27 cellular contexts compared by ENCODE assay signal in genomic region chr14:68015356-68016242, GRCh38.
DNase-seq lines count a peak whose midpoint lies in the region; ATAC-seq and TF ChIP-seq lines count a peak whose summit lies in the region.
"Had no signal": no experiment of that assay in that cellular context is flagged by ENCODE, and none has a peak within 500 bp of the region (broad histone marks: within the 10 kb centered on the region; RNA-seq: fewer than 3 reads in every experiment).

No MANE protein-coding gene starts in this region.

- in situ Hi-C loops in GM23248 (cut with MboI), result no loop called here

- H3K27ac Mint-ChIP-seq in activated naive CD8-positive, alpha-beta T cell treated with anti-CD3 and anti-CD28 coated beads, Interleukin-2, amount 50 U/mL, for 24 hours, result no peak overlapping the region
- H3K27ac Mint-ChIP-seq in activated CD8-positive, alpha-beta T cell treated with anti-CD3 and anti-CD28 coated beads, Interleukin-2, amount 10 ng/mL, durations not matched to agents 7 days and 5 days, result no peak overlapping the region
- H3K27ac Mint-ChIP-seq: H9; nephron progenitor cell; stimulated activated effector memory CD8-positive, alpha-beta T cell treated with anti-CD3 and anti-CD28 coated beads, Interleukin-12 subunit alpha, Interleukin-12 subunit beta, amount 100 ng/mL, for 72 hours had no signal

- H3K4me3 Mint-ChIP-seq in activated naive CD8-positive, alpha-beta T cell treated with anti-CD3 and anti-CD28 coated beads, Interleukin-2, amount 50 U/mL, for 24 hours, result no peak overlapping the region
- H3K4me3 Mint-ChIP-seq in activated CD8-positive, alpha-beta T cell treated with anti-CD3 and anti-CD28 coated beads, Interleukin-2, amount 10 ng/mL, durations not matched to agents 7 days and 5 days, result no peak overlapping the region
- H3K4me3 Mint-ChIP-seq: H9; nephron progenitor cell; stimulated activated effector memory CD8-positive, alpha-beta T cell treated with anti-CD3 and anti-CD28 coated beads, Interleukin-12 subunit alpha, Interleukin-12 subunit beta, amount 100 ng/mL, for 72 hours had no signal

- no peak for TF ChIP-seq EP300 in ovary (IDR thresholded peaks at IDR 0.05)

- no peak overlapping the region for H2AFZ ChIP-seq in GM23248
- H2AFZ ChIP-seq in PC-3 (ENCODE audit: low read length), result peak overlapping the region; percentile 36; the same call in 1 of the 2 replicates
- H2AFZ ChIP-seq: parathyroid adenoma had no signal

- H3K4me1 ChIP-seq in GM23248 (ENCODE audit: insufficient read depth), result peaks cover 32% of the 10 kb centered on the region
- peaks cover 35% of the 10 kb centered on the region for H3K4me1 ChIP-seq in PC-3 (ENCODE audit: insufficient read depth, low read length)
- peaks cover 0 to 5% of the 10 kb centered on the region in 2 donors for H3K4me1 ChIP-seq in uterus
- H3K4me1 ChIP-seq in ovary (ENCODE audit: insufficient read depth), result no peaks in the 10 kb centered on the region
- H3K4me1 ChIP-seq: parathyroid adenoma had no signal

- H3K79me2 ChIP-seq in GM23248 (ENCODE audit: insufficient read depth), result no peaks in the 10 kb centered on the region
- no peaks in the 10 kb centered on the region for H3K79me2 ChIP-seq in PC-3 (ENCODE audit: low read length)
- H3K79me2 ChIP-seq: parathyroid adenoma had no signal

- H3K9me3 ChIP-seq in GM23248 (ENCODE audit: low read depth) (no peaks in the 10 kb centered on the region), PC-3 (ENCODE audit: low read length) (no peaks in the 10 kb centered on the region), uterus (no peaks in the 10 kb centered on the region), ovary (no peaks in the 10 kb centered on the region)
- H3K9me3 ChIP-seq: mucosa of descending colon had no signal

- H3K27me3 ChIP-seq in GM23248 (replicated peaks; ENCODE audit: insufficient read depth) (no peaks in the 10 kb centered on the region), PC-3 (ENCODE audit: low read length) (no peaks in the 10 kb centered on the region), uterus (no peaks in the 10 kb centered on the region), ovary (no peaks in the 10 kb centered on the region)

- H3K4me1 Mint-ChIP-seq in activated naive CD8-positive, alpha-beta T cell treated with anti-CD3 and anti-CD28 coated beads, Interleukin-2, amount 50 U/mL, for 24 hours, result no peaks in the 10 kb centered on the region
- H3K4me1 Mint-ChIP-seq in activated CD8-positive, alpha-beta T cell treated with anti-CD3 and anti-CD28 coated beads, Interleukin-2, amount 10 ng/mL, durations not matched to agents 7 days and 5 days (ENCODE audit: low read depth), result no peaks in the 10 kb centered on the region
- H3K4me1 Mint-ChIP-seq: stimulated activated effector memory CD8-positive, alpha-beta T cell treated with anti-CD3 and anti-CD28 coated beads, Interleukin-12 subunit alpha, Interleukin-12 subunit beta, amount 100 ng/mL, for 72 hours had no signal

- H3K36me3 Mint-ChIP-seq in activated naive CD8-positive, alpha-beta T cell treated with anti-CD3 and anti-CD28 coated beads, Interleukin-2, amount 50 U/mL, for 24 hours (ENCODE audit: low read depth), result peaks cover 2% of the 10 kb centered on the region
- H3K36me3 Mint-ChIP-seq in activated CD8-positive, alpha-beta T cell treated with anti-CD3 and anti-CD28 coated beads, Interleukin-2, amount 10 ng/mL, durations not matched to agents 7 days and 5 days (ENCODE audit: low read depth), result no peaks in the 10 kb centered on the region
- H3K36me3 Mint-ChIP-seq: stimulated activated effector memory CD8-positive, alpha-beta T cell treated with anti-CD3 and anti-CD28 coated beads, Interleukin-12 subunit alpha, Interleukin-12 subunit beta, amount 100 ng/mL, for 72 hours had no signal

- WGBS in GM23248 (ENCODE audit: low coverage in 1 of 2, low lambda C conversion rate in 2 of 2, missing lambda C conversion rate in 2 of 2), 2 experiments, result 95 to 96% methylated on average over 12 of the region's 12 CpGs
- WGBS in ovary, 3 donors, result 87 to 90% (median 88%) methylated on average over 12 of the region's 12 CpGs

- H3K36me3 ChIP-seq in GM23248 (ENCODE audit: low read depth) (no peaks in the 10 kb centered on the region), PC-3 (ENCODE audit: low read depth, low read length) (no peaks in the 10 kb centered on the region), uterus (no peaks in the 10 kb centered on the region), ovary (no peaks in the 10 kb centered on the region)

- TF ChIP-seq POLR2A in uterus (IDR thresholded peaks at IDR 0.05) (no peak), ovary (IDR thresholded peaks at IDR 0.05) (no peak)

- POLR2A ChIA-PET in PC-3 (lab: Charles Lee; ENCODE audit: unreplicated experiment), result no interaction called here
- POLR2A ChIA-PET in activated CD8-positive, alpha-beta T cell treated with anti-CD3 and anti-CD28 coated beads, Interleukin-2, amount 10 ng/mL, durations not matched to agents 7 days and 5 days (lab: Charles Lee), result no interaction called here

- peak; percentile 85 for ATAC-seq in PC-3
- no peak for ATAC-seq in activated naive CD8-positive, alpha-beta T cell treated with anti-CD3 and anti-CD28 coated beads, Interleukin-2, amount 50 U/mL, for 24 hours
- no peak for ATAC-seq in activated CD8-positive, alpha-beta T cell treated with anti-CD3 and anti-CD28 coated beads, Interleukin-2, amount 10 ng/mL, durations not matched to agents 7 days and 5 days
- ATAC-seq: right cardiac atrium; Right ventricle myocardium inferior; stimulated activated effector memory CD8-positive, alpha-beta T cell treated with anti-CD3 and anti-CD28 coated beads, Interleukin-12 subunit alpha, Interleukin-12 subunit beta, amount 100 ng/mL, for 72 hours had no signal

- TF ChIP-seq CTCF in PC-3 (conservative IDR thresholded peaks at IDR 0.05; ENCODE audit: low read depth, low read length), result no peak
- no peak for TF ChIP-seq CTCF in uterus (IDR thresholded peaks at IDR 0.05)
- no peak for TF ChIP-seq CTCF in ovary (IDR thresholded peaks at IDR 0.05)

- no peak overlapping the region for H3K4me3 ChIP-seq in GM23248
- no peak overlapping the region for H3K4me3 ChIP-seq in PC-3 (ENCODE audit: low read length)
- H3K4me3 ChIP-seq in uterus, result no peak overlapping the region
- no peak overlapping the region for H3K4me3 ChIP-seq in ovary
- H3K4me3 ChIP-seq: lung, mucosa of descending colon had no signal

- H3K9me3 Mint-ChIP-seq in activated naive CD8-positive, alpha-beta T cell treated with anti-CD3 and anti-CD28 coated beads, Interleukin-2, amount 50 U/mL, for 24 hours, result no peaks in the 10 kb centered on the region
- H3K9me3 Mint-ChIP-seq in activated CD8-positive, alpha-beta T cell treated with anti-CD3 and anti-CD28 coated beads, Interleukin-2, amount 10 ng/mL, durations not matched to agents 7 days and 5 days (ENCODE audit: insufficient read depth), result no peaks in the 10 kb centered on the region

- H3K27ac ChIP-seq in GM23248 (no peak overlapping the region), PC-3 (ENCODE audit: low read length) (no peak overlapping the region), uterus (peak overlapping the region; percentile 63 to 84), ovary (no peak overlapping the region)
- H3K27ac ChIP-seq: C4-2B, HL-60, parathyroid adenoma had no signal

- DNase-seq in GM23248, result no peak
- peak; percentile 60 for DNase-seq in PC-3
- peak; percentile 11 for DNase-seq in kidney glomerular epithelial cell (lab: John Stamatoyannopoulos, UW)
- DNase-seq in uterus, result no peak
- DNase-seq in ovary, result no peak
- DNase-seq in activated naive CD8-positive, alpha-beta T cell treated with anti-CD3 and anti-CD28 coated beads, Interleukin-2, amount 50 U/mL, for 24 hours, result no peak
- DNase-seq in activated CD8-positive, alpha-beta T cell treated with anti-CD3 and anti-CD28 coated beads, Interleukin-2, amount 10 ng/mL, durations not matched to agents 7 days and 5 days, result no peak
- DNase-seq: activated naive CD4-positive, alpha-beta T cell treated with anti-CD3 and anti-CD28 coated beads, Interleukin-2, amount 50 U/mL, for 16 hours; Calu3; effector CD4-positive, alpha-beta T cell; H9; head of caudate nucleus; mucosa of descending colon; NCI-H1092 treated with DMSO at 0.1 percent for 48 hours; NCI-H187; NCI-H510A treated with DMSO at 0.1 percent for 48 hours; nephron progenitor cell; right cardiac atrium; stimulated activated CD4-positive, alpha-beta T cell treated with anti-CD3 and anti-CD28 coated beads, Interleukin-4, amount 100 ng/mL, for 24 hours; substantia nigra; T-helper 9 cell had no signal

- H3K27me3 Mint-ChIP-seq in activated naive CD8-positive, alpha-beta T cell treated with anti-CD3 and anti-CD28 coated beads, Interleukin-2, amount 50 U/mL, for 24 hours, result peaks cover 2% of the 10 kb centered on the region
- no peaks in the 10 kb centered on the region for H3K27me3 Mint-ChIP-seq in activated CD8-positive, alpha-beta T cell treated with anti-CD3 and anti-CD28 coated beads, Interleukin-2, amount 10 ng/mL, durations not matched to agents 7 days and 5 days (ENCODE audit: low read depth)

- BruUV-seq in PC-3 (replicated peaks; lab: Mats Ljungman, UMichigan), result no TSS peak

- CTCF ChIA-PET in PC-3 (lab: Charles Lee), result interaction anchor here (1.0 kb wide), 1 partner anchor 71 kb away, joined by 7 read pairs; no protein-coding TSS in a partner anchor
- CTCF ChIA-PET in activated CD8-positive, alpha-beta T cell treated with anti-CD3 and anti-CD28 coated beads, Interleukin-2, amount 10 ng/mL, durations not matched to agents 7 days and 5 days (lab: Charles Lee), result no interaction called here

- H3F3A ChIP-seq in GM23248 (ENCODE audit: insufficient read depth) (0 out of 2 replicates have a peak, but pooled peaks cover 17% of the 10 kb centered on the region), PC-3 (ENCODE audit: low read length, unreplicated experiment) (no peaks in the 10 kb centered on the region)

- H3K9ac ChIP-seq in GM23248 (no peak overlapping the region), PC-3 (ENCODE audit: low read length) (no peak overlapping the region)
- H3K9ac ChIP-seq: parathyroid adenoma had no signal

- no peaks in the 10 kb centered on the region for H3K9me2 ChIP-seq in GM23248 (ENCODE audit: insufficient read depth)
- H3K9me2 ChIP-seq in PC-3 (replicated peaks; ENCODE audit: low read length), result no peaks in the 10 kb centered on the region

- intact Hi-C loops in PC-3 (cut with micrococcal nuclease), result loop anchor here (1.0 to 5.0 kb wide), 5 partner anchors 15 to 127 kb away; no protein-coding TSS in a partner anchor
- intact Hi-C loops in uterus (cut with DNase I; ENCODE audit: low total_unique reads), result no loop called here
- intact Hi-C loops in ovary (cut with DNase I), result no loop called here

- H3K4me2 ChIP-seq in GM23248 (ENCODE audit: unreplicated experiment), result peak overlapping the region; percentile 5
- peak overlapping the region; percentile 37 for H3K4me2 ChIP-seq in PC-3 (ENCODE audit: low read length)

- H4K20me1 ChIP-seq in GM23248 (ENCODE audit: insufficient read depth), result no peaks in the 10 kb centered on the region
- no peaks in the 10 kb centered on the region for H4K20me1 ChIP-seq in PC-3 (ENCODE audit: low read length)

Comparison
In these comparisons a context has a peak if more than half of its experiments do, and no peak if none do; other contexts are left out.
1. DNase-seq: peak in PC-3 (single experiment) and kidney glomerular epithelial cell (single experiment); none in GM23248 (single experiment), uterus (0 of 2), ovary (0 of 5), activated naive CD8-positive, alpha-beta T cell treated with anti-CD3 and anti-CD28 coated beads, Interleukin-2, amount 50 U/mL, for 24 hours (single experiment) and activated CD8-positive, alpha-beta T cell treated with anti-CD3 and anti-CD28 coated beads, Interleukin-2, amount 10 ng/mL, durations not matched to agents 7 days and 5 days (single experiment).
2. H3K27ac ChIP-seq: peak in uterus (2 of 2); none in GM23248 (single experiment), PC-3 (single experiment) and ovary (0 of 2).